ENCODE assay signal across 8 cellular contexts in the genomic region with DNA sequence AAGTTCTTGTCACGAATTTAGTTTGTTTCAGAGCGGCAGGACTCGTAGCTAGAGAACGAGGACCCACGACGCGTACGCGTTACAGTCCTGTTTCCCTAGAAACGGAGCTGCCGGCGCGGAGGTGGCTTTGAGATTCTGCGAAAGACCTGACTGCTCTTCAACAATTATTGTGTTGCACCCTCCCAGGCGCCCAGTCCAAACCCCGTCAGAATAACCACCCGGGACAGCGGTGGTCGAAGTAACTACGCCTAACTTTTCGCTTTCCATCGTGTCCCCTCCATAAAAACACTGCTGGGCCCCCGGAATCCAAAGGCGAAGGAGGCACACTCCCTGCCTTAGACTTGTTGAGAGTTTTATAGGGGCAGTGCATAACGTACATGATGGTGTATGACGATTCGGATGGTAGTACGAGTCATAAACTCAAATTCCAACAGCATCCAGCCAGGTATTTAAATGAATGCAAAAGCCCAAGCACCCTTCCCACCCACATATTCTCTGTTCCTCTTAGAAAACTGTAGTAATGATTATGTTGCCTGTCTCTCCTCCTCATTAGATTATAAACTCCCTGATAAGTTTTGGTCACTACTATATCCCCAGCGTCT. TPM values are rescaled to one million over a fixed set of nuclear protein-coding genes. Genes with fewer than 3 reads are reported as not detected.
DNase-seq lines count a peak whose midpoint lies in the region; ATAC-seq and TF ChIP-seq lines count a peak whose summit lies in the region.

No MANE protein-coding gene starts in this region.

- H3K4me3 ChIP-seq in cardiac muscle cell (peak overlapping the region; percentile 74), gastrocnemius medialis (peak overlapping the region; percentile 70 to 95 (median 80))

- peaks cover 36% of the 10 kb centered on the region for H3K9me3 Mint-ChIP-seq in WTC11

- intact Hi-C loops in gastrocnemius medialis (cut with DNase I; ENCODE audit: low total_unique reads), result loop anchor here (2.0 to 5.0 kb wide), 4 partner anchors 161 to 1341 kb away; a partner anchor contains a TSS

- H3K27me3 ChIP-seq in cardiac muscle cell (no peaks in the 10 kb centered on the region), gastrocnemius medialis (no peaks in the 10 kb centered on the region)

- TF ChIP-seq POLR2A in gastrocnemius medialis (IDR thresholded peaks at IDR 0.05), result no peak

- in situ Hi-C loops in ACHN (cut with HindIII; ENCODE audit: low pct_ligation_motif_present, low pct_unique_long_range_greater_than_20kb, low sequenced_read_pairs) (loop anchor here (25.0 kb wide), 1 partner anchor 436 kb away; no protein-coding TSS in a partner anchor), gastrocnemius medialis (cut with MboI; ENCODE audit: low sequenced_read_pairs in 4 of 4) (loop anchor here in 1 of 4 donors (10.0 kb wide), 1 partner anchor 141 kb away; no protein-coding TSS in a partner anchor)

- H3K9me3 ChIP-seq in cardiac muscle cell (ENCODE audit: low read depth) (no peaks in the 10 kb centered on the region), gastrocnemius medialis (no peaks in the 10 kb centered on the region)

- H3K27ac ChIP-seq in cardiac muscle cell, result peak overlapping the region; percentile 98
- peak overlapping the region; percentile 87 to 97 (median 92) for H3K27ac ChIP-seq in gastrocnemius medialis

- ATAC-seq in GM18907 (IDR thresholded peaks at IDR 0.05; ENCODE audit: unreplicated experiment) (peak; percentile 16), HG03135 (IDR thresholded peaks at IDR 0.05; ENCODE audit: unreplicated experiment) (peak; percentile 21), WTC11 (no peak), gastrocnemius medialis (peak; percentile 5 to 10)

- peaks cover 10% of the 10 kb centered on the region for H3K4me1 Mint-ChIP-seq in WTC11

- DNase-seq in ACHN, result peak; percentile 44
- DNase-seq in WTC11 (ENCODE audit: low spot score), result no peak
- peak in 1 of 2 donors; percentile 42 for DNase-seq in cardiac muscle cell (ENCODE audit: low read depth in 1 of 2, low spot score in 1 of 2)
- DNase-seq in gastrocnemius medialis, result no peak
- no peak for DNase-seq in NK-92 (lab: John Stamatoyannopoulos, UW; ENCODE audit: unreplicated experiment)
- no peak for DNase-seq in kidney glomerular epithelial cell (lab: John Stamatoyannopoulos, UW)

- CTCF ChIA-PET in WTC11 (lab: Charles Lee), result interaction anchor here (0.5 to 2.3 kb wide), 24 partner anchors 9 to 1046 kb away, joined by 3 to 42 read pairs (median 4); no protein-coding TSS in a partner anchor

- H3K36me3 Mint-ChIP-seq in WTC11, result peaks cover 26% of the 10 kb centered on the region

- H3K4me3 Mint-ChIP-seq in WTC11, result peak overlapping the region; percentile 93

- TF ChIP-seq CTCF in WTC11 (IDR thresholded peaks at IDR 0.05) (no peak), cardiac muscle cell (IDR thresholded peaks at IDR 0.05; ENCODE audit: low read depth, low read length) (no peak), gastrocnemius medialis (IDR thresholded peaks at IDR 0.05 in 4 of 5, conservative IDR thresholded peaks at IDR 0.05 in 1 of 5) (no peak)

- H3K27ac Mint-ChIP-seq in WTC11, result peak overlapping the region; percentile 81

- peaks cover 25% of the 10 kb centered on the region for H3K27me3 Mint-ChIP-seq in WTC11 (ENCODE audit: low read depth)

- POLR2A ChIA-PET in WTC11 (lab: Charles Lee), result no interaction called here

- H3K4me1 ChIP-seq in cardiac muscle cell (ENCODE audit: low read depth) (peaks cover 4% of the 10 kb centered on the region), gastrocnemius medialis (peaks cover 22 to 28% of the 10 kb centered on the region in 2 donors)

- H3K36me3 ChIP-seq in cardiac muscle cell (no peaks in the 10 kb centered on the region), gastrocnemius medialis (no peaks in the 10 kb centered on the region)

TF ChIP-seq in WTC11, 78 proteins besides CTCF, POLR2A, EP300 and RAD21:
- TF ChIP-seq, protein P1, sequence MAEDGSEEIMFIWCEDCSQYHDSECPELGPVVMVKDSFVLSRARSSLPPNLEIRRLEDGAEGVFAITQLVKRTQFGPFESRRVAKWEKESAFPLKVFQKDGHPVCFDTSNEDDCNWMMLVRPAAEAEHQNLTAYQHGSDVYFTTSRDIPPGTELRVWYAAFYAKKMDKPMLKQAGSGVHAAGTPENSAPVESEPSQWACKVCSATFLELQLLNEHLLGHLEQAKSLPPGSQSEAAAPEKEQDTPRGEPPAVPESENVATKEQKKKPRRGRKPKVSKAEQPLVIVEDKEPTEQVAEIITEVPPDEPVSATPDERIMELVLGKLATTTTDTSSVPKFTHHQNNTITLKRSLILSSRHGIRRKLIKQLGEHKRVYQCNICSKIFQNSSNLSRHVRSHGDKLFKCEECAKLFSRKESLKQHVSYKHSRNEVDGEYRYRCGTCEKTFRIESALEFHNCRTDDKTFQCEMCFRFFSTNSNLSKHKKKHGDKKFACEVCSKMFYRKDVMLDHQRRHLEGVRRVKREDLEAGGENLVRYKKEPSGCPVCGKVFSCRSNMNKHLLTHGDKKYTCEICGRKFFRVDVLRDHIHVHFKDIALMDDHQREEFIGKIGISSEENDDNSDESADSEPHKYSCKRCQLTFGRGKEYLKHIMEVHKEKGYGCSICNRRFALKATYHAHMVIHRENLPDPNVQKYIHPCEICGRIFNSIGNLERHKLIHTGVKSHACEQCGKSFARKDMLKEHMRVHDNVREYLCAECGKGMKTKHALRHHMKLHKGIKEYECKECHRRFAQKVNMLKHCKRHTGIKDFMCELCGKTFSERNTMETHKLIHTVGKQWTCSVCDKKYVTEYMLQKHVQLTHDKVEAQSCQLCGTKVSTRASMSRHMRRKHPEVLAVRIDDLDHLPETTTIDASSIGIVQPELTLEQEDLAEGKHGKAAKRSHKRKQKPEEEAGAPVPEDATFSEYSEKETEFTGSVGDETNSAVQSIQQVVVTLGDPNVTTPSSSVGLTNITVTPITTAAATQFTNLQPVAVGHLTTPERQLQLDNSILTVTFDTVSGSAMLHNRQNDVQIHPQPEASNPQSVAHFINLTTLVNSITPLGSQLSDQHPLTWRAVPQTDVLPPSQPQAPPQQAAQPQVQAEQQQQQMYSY (CRISPR knock-in tag; IDR thresholded peaks at IDR 0.05), result no peak
- TF ChIP-seq ZNF396 (CRISPR knock-in tag; IDR thresholded peaks at IDR 0.05; ENCODE audit: borderline replicate concordance) (no peak), ZBTB21 (CRISPR knock-in tag; IDR thresholded peaks at IDR 0.05; ENCODE audit: borderline replicate concordance) (peak; percentile 8; the same call in 1 of the 2 replicates)
- TF ChIP-seq, protein P2, sequence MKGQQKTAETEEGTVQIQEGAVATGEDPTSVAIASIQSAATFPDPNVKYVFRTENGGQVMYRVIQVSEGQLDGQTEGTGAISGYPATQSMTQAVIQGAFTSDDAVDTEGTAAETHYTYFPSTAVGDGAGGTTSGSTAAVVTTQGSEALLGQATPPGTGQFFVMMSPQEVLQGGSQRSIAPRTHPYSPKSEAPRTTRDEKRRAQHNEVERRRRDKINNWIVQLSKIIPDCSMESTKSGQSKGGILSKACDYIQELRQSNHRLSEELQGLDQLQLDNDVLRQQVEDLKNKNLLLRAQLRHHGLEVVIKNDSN (CRISPR knock-in tag; IDR thresholded peaks at IDR 0.05), result no peak

RNA-seq across cellular contexts. Expression of a gene that starts 0.7 kb away (rescaled TPM):
- total RNA-seq in WTC11 (2021) (9.0 to 12.0 TPM (median 11.1 TPM) in 3 replicates), cardiac muscle cell (11.6 and 21.0 TPM in 2 replicates), gastrocnemius medialis (10 to 100 TPM; 16.7 to 31.8 (median 20.3) TPM)
- 4.5 and 8.3 TPM in 2 replicates for polyA plus RNA-seq in cardiac muscle cell
